ENCODE assay signal across 8 cellular contexts in the genomic region with DNA sequence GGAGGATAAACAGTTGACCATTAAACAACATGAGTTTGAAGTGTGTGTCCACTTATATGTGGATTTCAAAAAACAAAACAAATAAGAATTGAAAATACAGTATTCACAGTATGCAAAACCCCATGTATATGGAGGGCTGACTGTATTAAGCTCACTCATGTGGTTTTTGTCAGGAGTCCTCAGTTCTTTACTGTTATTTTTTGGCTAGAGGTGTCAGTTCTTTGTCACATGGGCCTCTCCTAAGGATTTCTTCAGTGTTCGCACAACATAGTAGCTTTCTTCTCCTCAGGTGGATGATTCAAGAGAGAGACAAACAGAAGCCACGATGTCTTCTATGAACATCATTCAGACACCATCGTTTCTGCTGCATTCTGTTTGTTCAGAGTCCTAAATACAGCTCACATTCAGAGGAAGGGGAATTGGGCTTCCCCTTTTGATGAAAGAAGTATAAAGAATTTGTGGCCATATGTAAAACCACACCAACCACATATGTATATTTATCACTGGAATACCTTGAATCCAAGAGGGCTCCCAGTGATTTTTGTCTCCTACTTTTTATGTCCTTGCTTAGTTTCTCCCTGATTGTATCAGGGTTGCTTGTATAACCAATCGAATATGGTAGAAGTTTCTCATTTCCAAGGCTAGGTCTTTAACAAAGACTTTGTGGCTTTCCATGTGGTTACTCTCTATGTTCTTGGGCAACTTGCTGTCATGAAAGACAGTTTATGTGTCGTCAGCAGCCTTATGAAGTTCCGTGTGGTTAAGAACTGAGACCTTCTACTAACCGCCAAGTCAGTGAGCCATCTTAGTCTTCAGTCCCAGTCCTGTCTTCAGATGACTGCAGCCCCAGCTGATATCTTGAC. TPM values are rescaled to one million over a fixed set of nuclear protein-coding genes. Genes with fewer than 3 reads are reported as not detected.
DNase-seq lines count a peak whose midpoint lies in the region; ATAC-seq and TF ChIP-seq lines count a peak whose summit lies in the region.

No MANE protein-coding gene starts in this region.

- H3K27me3 Mint-ChIP-seq in osteocyte (ENCODE audit: unreplicated experiment) (no peaks in the 10 kb centered on the region), neural progenitor cell (ENCODE audit: insufficient read depth, low read depth) (no peaks in the 10 kb centered on the region)

- no peak overlapping the region for H3K4me3 Mint-ChIP-seq in osteocyte (ENCODE audit: unreplicated experiment)
- H3K4me3 Mint-ChIP-seq in neural progenitor cell, result no peak overlapping the region

- DNase-seq in activated T-cell treated with anti-CD3 and anti-CD28 coated beads, Interleukin-2, amount 50 U/mL, for 48 hours, result peak; percentile 27 to 46
- peak; percentile 30 to 49 for DNase-seq in stimulated activated CD4-positive, alpha-beta T cell treated with anti-CD3 and anti-CD28 coated beads, Interleukin-2, amount 100 ng/mL, for 24 hours
- DNase-seq in osteocyte (ENCODE audit: extremely low spot score, unreplicated experiment), result no peak
- DNase-seq in left ventricle myocardium superior, result no peak
- no peak for DNase-seq in neural progenitor cell (ENCODE audit: low spot score)

- no peaks in the 10 kb centered on the region for H3K9me2 ChIP-seq in Loucy (replicated peaks; ENCODE audit: low read depth, low read length)

- H3K27me3 ChIP-seq in Loucy (ENCODE audit: insufficient read depth, low read length, poor library complexity, severe bottlenecking) (no peaks in the 10 kb centered on the region), neural progenitor cell (no peaks in the 10 kb centered on the region)

- intact Hi-C loops in left ventricle myocardium superior (cut with micrococcal nuclease), result no loop called here

- peak overlapping the region; percentile 35 for H3K9ac ChIP-seq in Loucy (ENCODE audit: low read depth, low read length, poor library complexity, severe bottlenecking)
- no peak overlapping the region for H3K9ac ChIP-seq in neural progenitor cell

- no peak overlapping the region for H3K27ac ChIP-seq in neural progenitor cell

- H3K36me3 Mint-ChIP-seq in osteocyte (ENCODE audit: unreplicated experiment) (peaks cover 2% of the 10 kb centered on the region), neural progenitor cell (peaks cover 4% of the 10 kb centered on the region)

- H3K9me3 ChIP-seq in Loucy (ENCODE audit: insufficient read depth, low read depth, low read length) (no peaks in the 10 kb centered on the region), neural progenitor cell (ENCODE audit: low read depth) (no peaks in the 10 kb centered on the region)

- H3K9me3 Mint-ChIP-seq in osteocyte (ENCODE audit: unreplicated experiment) (no peaks in the 10 kb centered on the region), neural progenitor cell (no peaks in the 10 kb centered on the region)

- H4K20me1 ChIP-seq in Loucy (ENCODE audit: insufficient read depth, low read length, poor library complexity, severe bottlenecking), result no peaks in the 10 kb centered on the region
- H4K20me1 ChIP-seq in neural progenitor cell (ENCODE audit: low read depth), result peaks cover 33% of the 10 kb centered on the region

- H2AFZ ChIP-seq in Loucy (ENCODE audit: low read length), result peak overlapping the region; percentile 2; the same call in 1 of the 2 replicates
- no peak overlapping the region for H2AFZ ChIP-seq in neural progenitor cell (replicated peaks)

- H3K4me2 ChIP-seq in Loucy (ENCODE audit: low read depth, low read length, poor library complexity, severe bottlenecking), result peak overlapping the region; percentile 70
- no peak overlapping the region for H3K4me2 ChIP-seq in neural progenitor cell

- H3K4me3 ChIP-seq in GM08714 (ENCODE audit: low read length) (peak overlapping the region; percentile 43; the same call in 1 of the 2 replicates), Loucy (ENCODE audit: low read length, poor library complexity, severe bottlenecking) (peak overlapping the region; percentile 60), neural progenitor cell (no peak overlapping the region)

- ATAC-seq in GM21723 (IDR thresholded peaks at IDR 0.05; ENCODE audit: unreplicated experiment) (peak; percentile 98), left ventricle myocardium superior (no peak)

- H3F3A ChIP-seq in Loucy (ENCODE audit: low read depth) (peaks cover 9% of the 10 kb centered on the region), neural progenitor cell (ENCODE audit: low read depth) (no peaks in the 10 kb centered on the region)

- H3K27ac Mint-ChIP-seq in osteocyte (ENCODE audit: unreplicated experiment), result no peak overlapping the region
- no peak overlapping the region for H3K27ac Mint-ChIP-seq in neural progenitor cell

- H3K4me1 Mint-ChIP-seq in osteocyte (ENCODE audit: unreplicated experiment), result peaks cover 32% of the 10 kb centered on the region
- no peaks in the 10 kb centered on the region for H3K4me1 Mint-ChIP-seq in neural progenitor cell

- peaks cover 78% of the 10 kb centered on the region for H3K79me2 ChIP-seq in Loucy (ENCODE audit: insufficient read depth, low read length)
- H3K79me2 ChIP-seq in neural progenitor cell (ENCODE audit: low read depth), result peaks cover 89% of the 10 kb centered on the region

- TF ChIP-seq CTCF in Loucy (conservative IDR thresholded peaks at IDR 0.05; ENCODE audit: low read length) (no peak), osteocyte (IDR thresholded peaks at IDR 0.05) (no peak), neural progenitor cell (IDR thresholded peaks at IDR 0.05) (no peak)

- H3K36me3 ChIP-seq in Loucy (ENCODE audit: insufficient read depth, low read length) (no peaks in the 10 kb centered on the region), neural progenitor cell (no peaks in the 10 kb centered on the region)

- peaks cover 63% of the 10 kb centered on the region for H3K4me1 ChIP-seq in Loucy (ENCODE audit: insufficient read depth, low read length, poor library complexity, severe bottlenecking)
- no peaks in the 10 kb centered on the region for H3K4me1 ChIP-seq in neural progenitor cell

RNA-seq across cellular contexts. Expression of a gene that starts 18.9 kb away (rescaled TPM):
- total RNA-seq in osteocyte (57.5 and 59.9 TPM in 2 replicates), left ventricle myocardium superior (25.8 TPM), neural progenitor cell (ENCODE audit: low replicate concordance) (64.0 and 114 TPM in 2 replicates)

RNA-seq across cellular contexts. Expression of a gene that starts 29.3 kb away (rescaled TPM):
- total RNA-seq in osteocyte (80.0 and 80.1 TPM in 2 replicates), left ventricle myocardium superior (1.6 TPM), neural progenitor cell (ENCODE audit: low replicate concordance) (28.8 and 32.9 TPM in 2 replicates)

Comparison
In these comparisons a context has a peak if more than half of its experiments do, and no peak if none do; other contexts are left out.
1. DNase-seq: peak in activated T-cell treated with anti-CD3 and anti-CD28 coated beads, Interleukin-2, amount 50 U/mL, for 48 hours (2 of 2) and stimulated activated CD4-positive, alpha-beta T cell treated with anti-CD3 and anti-CD28 coated beads, Interleukin-2, amount 100 ng/mL, for 24 hours (2 of 2); none in osteocyte (single experiment), left ventricle myocardium superior (single experiment) and neural progenitor cell (single experiment).
2. RNA of a gene that starts 29.3 kb away (total RNA-seq): 80.0 to 80.1 TPM in osteocyte and 28.8 to 32.9 TPM in neural progenitor cell; 1.6 TPM in left ventricle myocardium superior (single experiment); every median in the first group is over 10 times any median in the second.